In genomic region chr21:33567914-33568313, GRCh38 we compare ENCODE assay signal across 11 cellular contexts.
"Had no signal": no experiment of that assay in that cellular context is flagged by ENCODE, and none has a peak within 500 bp of the region (broad histone marks: within the 10 kb centered on the region; RNA-seq: fewer than 3 reads in every experiment).

No MANE protein-coding gene starts in this region.

- DNase-seq: activated T-cell treated with anti-CD3 and anti-CD28 coated beads, Interleukin-2, amount 50 U/mL, for 1 hour; aorta; gastrocnemius medialis; kidney; left ventricle myocardium superior; mesenchymal stem cell; ovary; SHP77 treated with DMSO at 0.1 percent for 48 hours; stimulated activated CD4-positive, alpha-beta T cell treated with anti-CD3 and anti-CD28 coated beads, Interleukin-4, amount 100 ng/mL, for 24 hours had no signal

- H3K36me3 ChIP-seq: ovary had no signal

- H2AFZ ChIP-seq: neural progenitor cell had no signal

- H3K4me3 ChIP-seq: gastrocnemius medialis, neural progenitor cell, ovary had no signal

- H3K4me2 ChIP-seq: neural progenitor cell had no signal

- H3K27ac Mint-ChIP-seq: neural progenitor cell; T-helper 2 cell treated with Interferon-gamma antibody and Interleukin-4, amounts not matched to agents 5 μg/mL and 100 μg/mL, for 36 hours had no signal

- H3K4me3 Mint-ChIP-seq: neural progenitor cell; T-helper 2 cell treated with Interferon-gamma antibody and Interleukin-4, amounts not matched to agents 5 μg/mL and 100 μg/mL, for 36 hours had no signal

- H3K9ac ChIP-seq: neural progenitor cell had no signal

- H3K4me1 Mint-ChIP-seq: neural progenitor cell had no signal

- H3K9me3 ChIP-seq: gastrocnemius medialis, ovary had no signal

- ATAC-seq: gastrocnemius medialis, left ventricle myocardium superior had no signal

- H3K27ac ChIP-seq: gastrocnemius medialis, neural progenitor cell, ovary had no signal

- H3K4me1 ChIP-seq: neural progenitor cell had no signal

- H3K9me3 Mint-ChIP-seq: neural progenitor cell; T-helper 2 cell treated with Interferon-gamma antibody and Interleukin-4, amounts not matched to agents 5 μg/mL and 100 μg/mL, for 36 hours had no signal

- H3K27me3 ChIP-seq: gastrocnemius medialis, neural progenitor cell, ovary had no signal
